26 cellular contexts compared by ENCODE assay signal in genomic region chr20:2303693-2304092, GRCh38. TPM values are rescaled to one million over a fixed set of nuclear protein-coding genes. Genes with fewer than 3 reads are reported as not detected.
"Had no signal": no experiment of that assay in that cellular context is flagged by ENCODE, and none has a peak within 500 bp of the region (broad histone marks: within the 10 kb centered on the region; RNA-seq: fewer than 3 reads in every experiment).

No MANE protein-coding gene starts in this region.

- H3K4me3 ChIP-seq: breast epithelium, coronary artery, esophagus squamous epithelium, heart right ventricle, testis, vagina had no signal

- H3K27ac ChIP-seq: breast epithelium, coronary artery, esophagus squamous epithelium, heart right ventricle, testis, vagina had no signal

- ATAC-seq: activated T-cell treated with anti-CD3 and anti-CD28 coated beads, Interleukin-2, amount 50 U/mL, for 4 hours; heart right ventricle; left ventricle myocardium superior; stimulated activated naive B cell treated with anti-CD40 and anti-IgM and Interleukin-4, amounts not matched to agents 10 μg/mL and 1 μg/mL and 100 μg/mL, for 72 hours; T-helper 17 cell had no signal

- H3K36me3 ChIP-seq: breast epithelium, heart right ventricle, vagina had no signal

- H3K9me3 ChIP-seq: breast epithelium, esophagus squamous epithelium, heart right ventricle, testis, vagina had no signal

- H3K27me3 ChIP-seq: breast epithelium, esophagus squamous epithelium, testis, vagina had no signal

- DNase-seq: activated CD4-positive, alpha-beta T cell treated with anti-CD3 and anti-CD28 coated beads for 4 hours; activated CD4-positive, alpha-beta T cell treated with anti-CD3 and anti-CD28 coated beads, Interleukin-2, amount 50 U/mL, for 48 hours; activated CD4-positive, CD25-positive, alpha-beta regulatory T cell; activated CD8-positive, alpha-beta memory T cell treated with anti-CD3 and anti-CD28 coated beads, Interleukin-2, amount 50 U/mL, for 48 hours; activated naive CD4-positive, alpha-beta T cell treated with anti-CD3 and anti-CD28 coated beads for 36 hours; activated naive CD8-positive, alpha-beta T cell treated with anti-CD3 and anti-CD28 coated beads, Interleukin-2, amount 10 ng/mL, durations not matched to agents 7 days and 5 days; activated T-cell treated with anti-CD3 and anti-CD28 coated beads, Interleukin-2, amount 50 U/mL, for 4 hours; amniotic stem cell; endodermal cell; esophagus squamous epithelium; heart right ventricle; left ventricle myocardium superior; nucleus accumbens; stimulated activated CD4-positive, alpha-beta T cell treated with anti-CD3 and anti-CD28 coated beads, Interleukin-2, amount 100 ng/mL, for 48 hours; stimulated activated CD8-positive, alpha-beta memory T cell treated with anti-CD3 and anti-CD28 coated beads, Interleukin-4, amount 100 ng/mL, for 48 hours; stimulated activated naive B cell treated with anti-CD40 and anti-IgM and Interleukin-4, amounts not matched to agents 10 μg/mL and 1 μg/mL and 100 μg/mL, for 72 hours; T-helper 17 cell; testis; trophoblast cell had no signal

- H3K4me1 ChIP-seq: breast epithelium, esophagus squamous epithelium, testis, vagina had no signal

RNA-seq across cellular contexts. Expression of gene TGM3, which starts 7.9 kb away (rescaled TPM):
- total RNA-seq: activated CD8-positive, alpha-beta memory T cell treated with anti-CD3 and anti-CD28 coated beads for 36 hours; activated naive CD4-positive, alpha-beta T cell treated with anti-CD3 and anti-CD28 coated beads for 36 hours; activated naive CD8-positive, alpha-beta T cell treated with anti-CD3 and anti-CD28 coated beads, Interleukin-2, amount 10 ng/mL, durations not matched to agents 7 days and 5 days; activated T-helper 2 cell treated with anti-CD3 and anti-CD28 coated beads, Interferon-gamma antibody, Interleukin-2, Interleukin-4, amounts not matched to agents 10 μg/mL and 5 μg/mL and 100 μg/mL, durations not matched to agents 14 hours and 24 hours and 36 hours; breast epithelium; heart right ventricle; kidney epithelial cell; left ventricle myocardium superior; myocyte; T-helper 17 cell had no signal
